10 cellular contexts compared by ENCODE assay signal in genomic region chr3:13282528-13282985, GRCh38.
DNase-seq lines count a peak whose midpoint lies in the region; ATAC-seq and TF ChIP-seq lines count a peak whose summit lies in the region.
"Had no signal": no experiment of that assay in that cellular context is flagged by ENCODE, and none has a peak within 500 bp of the region (broad histone marks: within the 10 kb centered on the region; RNA-seq: fewer than 3 reads in every experiment).

No MANE protein-coding gene starts in this region.

- TF ChIP-seq CTCF in activated CD8-positive, alpha-beta T cell treated with anti-CD3 and anti-CD28 coated beads for 36 hours (IDR thresholded peaks at IDR 0.05): no peak
- TF ChIP-seq CTCF in stomach (IDR thresholded peaks at IDR 0.05): no peak

- peaks cover 10% of the 10 kb centered on the region for H3K36me3 Mint-ChIP-seq in activated CD8-positive, alpha-beta T cell treated with anti-CD3 and anti-CD28 coated beads for 36 hours (ENCODE audit: low read depth)
- peaks cover 12% of the 10 kb centered on the region for H3K36me3 Mint-ChIP-seq in T-helper 2 cell treated with Interferon-gamma antibody and Interleukin-4, amounts not matched to agents 5 μg/mL and 100 μg/mL, for 36 hours (ENCODE audit: low read depth)

- H3K27ac ChIP-seq in iPS-20b (ENCODE audit: low read length): no peak overlapping the region
- peak overlapping the region; percentile 55 to 82 (median 66) for H3K27ac ChIP-seq in stomach

- H3K4me3 ChIP-seq in iPS-20b (ENCODE audit: low read length): peak overlapping the region; percentile 69; the same call in 1 of the 2 replicates
- H3K4me3 ChIP-seq in stomach: peak overlapping the region; percentile 50 to 59 (median 53)

- no peak for TF ChIP-seq EP300 in stomach (IDR thresholded peaks at IDR 0.05)

- no peak overlapping the region for H3K4me3 Mint-ChIP-seq in activated CD8-positive, alpha-beta T cell treated with anti-CD3 and anti-CD28 coated beads for 36 hours
- no peak overlapping the region for H3K4me3 Mint-ChIP-seq in T-helper 2 cell treated with Interferon-gamma antibody and Interleukin-4, amounts not matched to agents 5 μg/mL and 100 μg/mL, for 36 hours

- H3K4me1 ChIP-seq in iPS-20b (ENCODE audit: insufficient read depth, low read length) (no peaks in the 10 kb centered on the region), stomach (peaks cover 8 to 28% (median 17%) of the 10 kb centered on the region in 4 donors)

- H3K36me3 ChIP-seq in iPS-20b (ENCODE audit: insufficient read depth, low read depth, low read length) (no peaks in the 10 kb centered on the region), stomach (no peaks in the 10 kb centered on the region)

- peaks cover 23% of the 10 kb centered on the region for H3K9me3 Mint-ChIP-seq in activated CD8-positive, alpha-beta T cell treated with anti-CD3 and anti-CD28 coated beads for 36 hours
- peaks cover 29% of the 10 kb centered on the region for H3K9me3 Mint-ChIP-seq in T-helper 2 cell treated with Interferon-gamma antibody and Interleukin-4, amounts not matched to agents 5 μg/mL and 100 μg/mL, for 36 hours

- H3K27me3 Mint-ChIP-seq in activated CD8-positive, alpha-beta T cell treated with anti-CD3 and anti-CD28 coated beads for 36 hours: peaks cover 40% of the 10 kb centered on the region
- H3K27me3 Mint-ChIP-seq in T-helper 2 cell treated with Interferon-gamma antibody and Interleukin-4, amounts not matched to agents 5 μg/mL and 100 μg/mL, for 36 hours (ENCODE audit: low read depth): peaks cover 42% of the 10 kb centered on the region

- H3K9me3 ChIP-seq in iPS-20b (ENCODE audit: insufficient read depth, low read depth, low read length) (peaks cover 6% of the 10 kb centered on the region; the same call in 1 of the 2 replicates), stomach (peaks cover 5 to 19% (median 15%) of the 10 kb centered on the region in 4 donors)

- CTCF ChIA-PET in activated CD8-positive, alpha-beta T cell treated with anti-CD3 and anti-CD28 coated beads for 36 hours (lab: Charles Lee): interaction anchor here (1.0 to 2.7 kb wide), 8 partner anchors 7 to 190 kb away, joined by 3 to 11 read pairs (median 4); no protein-coding TSS in a partner anchor

- 0 to 1% (median 0%) methylated on average over 5 to 68 of the region's 69 CpGs for WGBS in stomach, 5 donors

- no peak overlapping the region for H3K27ac Mint-ChIP-seq in activated CD8-positive, alpha-beta T cell treated with anti-CD3 and anti-CD28 coated beads for 36 hours
- H3K27ac Mint-ChIP-seq in T-helper 2 cell treated with Interferon-gamma antibody and Interleukin-4, amounts not matched to agents 5 μg/mL and 100 μg/mL, for 36 hours: no peak overlapping the region

- POLR2A ChIA-PET in activated CD8-positive, alpha-beta T cell treated with anti-CD3 and anti-CD28 coated beads for 36 hours (lab: Charles Lee): no interaction called here

- peak; percentile 12 for ATAC-seq in activated CD8-positive, alpha-beta T cell treated with anti-CD3 and anti-CD28 coated beads for 36 hours
- no peak for ATAC-seq in GM19455 (IDR thresholded peaks at IDR 0.05; ENCODE audit: unreplicated experiment)

- intact Hi-C loops in activated CD8-positive, alpha-beta T cell treated with anti-CD3 and anti-CD28 coated beads for 36 hours (cut with micrococcal nuclease): no loop called here
- intact Hi-C loops in stomach (cut with DNase I; ENCODE audit: low total_unique reads): no loop called here

- peak; percentile 49 for DNase-seq in NCI-H748 (lab: John Stamatoyannopoulos, UW; ENCODE audit: unreplicated experiment)
- DNase-seq in NCI-H748 treated with DMSO at 0.1 percent for 48 hours (lab: John Stamatoyannopoulos, UW): no peak
- DNase-seq in activated CD8-positive, alpha-beta T cell treated with anti-CD3 and anti-CD28 coated beads for 36 hours: no peak
- no peak for DNase-seq in stomach
- no peak for DNase-seq in RKO (ENCODE audit: low spot score)
- no peak for DNase-seq in T-helper 2 cell treated with Interferon-gamma antibody and Interleukin-4, amounts not matched to agents 5 μg/mL and 100 μg/mL, for 36 hours (ENCODE audit: low spot score)
- DNase-seq: Karpas-422, occipital lobe had no signal

- no peak overlapping the region for H3K9ac ChIP-seq in iPS-20b (ENCODE audit: low read depth, low read length)

- H3K4me1 Mint-ChIP-seq in activated CD8-positive, alpha-beta T cell treated with anti-CD3 and anti-CD28 coated beads for 36 hours (ENCODE audit: low read depth): peaks cover 3% of the 10 kb centered on the region
- H3K4me1 Mint-ChIP-seq in T-helper 2 cell treated with Interferon-gamma antibody and Interleukin-4, amounts not matched to agents 5 μg/mL and 100 μg/mL, for 36 hours (ENCODE audit: low read depth): peaks cover 8% of the 10 kb centered on the region

- TF ChIP-seq POLR2A in stomach (IDR thresholded peaks at IDR 0.05): no peak

- H3K27me3 ChIP-seq in iPS-20b (ENCODE audit: insufficient read depth, low read length) (peaks cover 41% of the 10 kb centered on the region), stomach (peaks cover 0 to 91% (median 36%) of the 10 kb centered on the region in 3 donors)
